8 cellular contexts compared by ENCODE assay signal in the genomic region with DNA sequence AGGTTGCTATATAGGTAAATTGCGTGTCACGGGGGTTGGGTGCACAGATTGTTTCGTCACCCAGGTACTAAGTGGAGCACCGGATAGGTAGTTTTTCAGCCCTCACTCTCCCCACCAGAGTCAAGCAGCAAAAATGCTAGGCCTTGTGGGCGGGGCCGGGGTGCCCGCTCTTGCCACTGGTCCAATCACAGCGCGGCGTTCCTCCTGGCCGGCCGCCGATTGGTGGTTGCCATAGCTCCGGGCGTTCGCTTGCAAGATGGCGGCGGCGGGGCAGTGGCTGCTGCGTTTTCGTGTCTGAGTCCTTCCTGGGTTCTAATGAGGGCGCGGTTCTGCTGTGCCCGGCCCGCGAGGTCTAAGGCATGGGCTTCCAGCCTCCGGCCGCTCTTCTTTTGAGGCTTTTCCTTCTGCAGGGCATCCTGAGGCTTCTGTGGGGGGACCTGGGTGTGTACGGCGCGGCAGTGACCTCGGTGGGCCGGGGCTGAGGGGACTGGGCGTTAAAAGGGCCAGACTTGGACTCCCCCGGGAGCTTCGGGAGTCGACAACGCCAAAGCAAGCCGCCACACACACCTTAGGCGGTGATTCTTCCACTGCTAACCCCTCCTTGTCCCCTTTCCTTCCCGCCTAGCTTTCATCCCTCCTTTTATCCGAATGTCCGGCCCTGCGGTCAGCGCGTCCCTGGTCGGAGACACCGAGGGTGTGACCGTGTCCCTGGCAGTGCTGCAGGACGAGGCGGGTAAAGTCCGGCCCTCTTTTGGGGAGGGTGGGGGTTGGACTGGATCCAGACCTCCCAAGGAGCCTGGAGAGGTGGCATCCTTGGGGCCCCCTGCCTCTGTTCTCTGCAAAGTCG. TPM values are rescaled to one million over a fixed set of nuclear protein-coding genes. Genes with fewer than 3 reads are reported as not detected.
DNase-seq lines count a peak whose midpoint lies in the region; ATAC-seq, FAIRE-seq and TF ChIP-seq lines count a peak whose summit lies in the region.

TSS of gene TCTN2 (plus strand) at position 232 of the 847 bp plus-strand sequence. CDS start at position 360, 128 bp downstream.

- TF ChIP-seq RAD21 in H1 (IDR thresholded peaks at IDR 0.05 in 1 of 2, conservative IDR thresholded peaks at IDR 0.05 in 1 of 2; ENCODE audit: low read depth in 2 of 2, low read length in 2 of 2): no peak

- no peaks in the 10 kb centered on the region for H4K20me1 ChIP-seq in H1 (replicated peaks in 1 of 2; ENCODE audit: control insufficient read depth in 1 of 2, insufficient read depth in 2 of 2, low read length in 2 of 2)

- H4K91ac ChIP-seq in H1 (replicated peaks; ENCODE audit: insufficient read length, low read length) (no peak within 1 kb of the TSS), mesenchymal stem cell (ENCODE audit: low read length) (peak within 1 kb of the TSS; percentile 25)

- H3K27ac ChIP-seq in H1 (ENCODE audit: low read depth, low read length): no peak within 1 kb of the TSS
- peak within 1 kb of the TSS; percentile 28 for H3K27ac ChIP-seq in mesenchymal stem cell (ENCODE audit: low read length, poor library complexity, severe bottlenecking)

- peak within 1 kb of the TSS; percentile 79 to 95 for H3K4me2 ChIP-seq in H1 (ENCODE audit: insufficient read depth in 1 of 2, low read depth in 2 of 2, low read length in 2 of 2)
- H3K4me2 ChIP-seq in mesenchymal stem cell (ENCODE audit: low read length, poor library complexity, severe bottlenecking): peak within 1 kb of the TSS; percentile 80

- H3K23me2 ChIP-seq in H1 (ENCODE audit: low read depth, low read length): peaks cover 4% of the 10 kb centered on the region; the same call in 1 of the 2 replicates

- H3K27me3 ChIP-seq in H1 (replicated peaks in 1 of 4; ENCODE audit: control insufficient read depth in 3 of 4, extremely low read depth in 1 of 4, insufficient read depth in 3 of 4, low read length in 3 of 4): no peaks in the 10 kb centered on the region
- no peaks in the 10 kb centered on the region for H3K27me3 ChIP-seq in mesenchymal stem cell (ENCODE audit: control insufficient read depth in 1 of 2, insufficient read depth in 1 of 2, low read length in 2 of 2)

- POLR2A ChIA-PET in H1 (lab: Charles Lee; ENCODE audit: partially characterized antibody): interaction anchor here (0.7 to 1.7 kb wide), 7 partner anchors 13 to 87 kb away, joined by 3 to 5 read pairs (median 3); partner anchors contain the start of gene TMED2

- 7% methylated on average over 51 of the region's 53 CpGs; no CpG with 5 or more reads in 1 of the 2 experiments for WGBS in H1 (ENCODE audit: extremely low coverage in 1 of 2, insufficient coverage in 1 of 2, insufficient read length in 1 of 2, insufficient replicate concordance in 2 of 2, low coverage in 1 of 2, low lambda C conversion rate in 2 of 2, missing lambda C conversion rate in 1 of 2), 2 experiments
- WGBS in mesenchymal stem cell: 3% methylated on average over 53 of the region's 53 CpGs

- H3K4me1 ChIP-seq in H1 (replicated peaks in 1 of 4; ENCODE audit: control insufficient read depth in 3 of 4, insufficient read depth in 4 of 4, low read length in 3 of 4) (peaks cover 0 to 4% (median 0%) of the 10 kb centered on the region in 4 experiments; a peak in 2 of 7 replicates), mesenchymal stem cell (ENCODE audit: control insufficient read depth, insufficient read depth, low read depth, low read length) (peaks cover 8% of the 10 kb centered on the region)

- H3K9me3 ChIP-seq in H1 (ENCODE audit: insufficient read depth in 2 of 2, low read depth in 1 of 2, low read length in 1 of 2) (no peaks in the 10 kb centered on the region), mesenchymal stem cell (ENCODE audit: control insufficient read depth, low read length) (no peaks in the 10 kb centered on the region)

- H2BK5ac ChIP-seq in H1 (ENCODE audit: low read depth, low read length) (no peak within 1 kb of the TSS), mesenchymal stem cell (ENCODE audit: low read depth, low read length, poor library complexity, severe bottlenecking) (no peak within 1 kb of the TSS)

- H2BK120ac ChIP-seq in H1 (replicated peaks; ENCODE audit: low read depth, low read length) (no peak within 1 kb of the TSS), mesenchymal stem cell (ENCODE audit: low read depth, low read length) (no peak within 1 kb of the TSS)

- no peak within 1 kb of the TSS for H3K23ac ChIP-seq in H1 (ENCODE audit: insufficient read length)
- peak within 1 kb of the TSS in 1 of 2 experiments; percentile 74 for H3K23ac ChIP-seq in mesenchymal stem cell (ENCODE audit: low read length in 2 of 2)

- DNase-seq in COLO668 (lab: John Stamatoyannopoulos, UW; ENCODE audit: unreplicated experiment) (peak; percentile 96), HT-29 (ENCODE audit: low spot score) (peak; percentile 87), H1 (ENCODE audit: low read depth in 1 of 2, low spot score in 2 of 2) (peak; percentile 76 to 98), mesenchymal stem cell (peak; percentile 91)
- DNase-seq in NK-92 treated with Interleukin-12 subunit alpha and Interleukin-12 subunit beta, amount 100 ng/mL, for 24 hours (lab: John Stamatoyannopoulos, UW): peak; percentile 77
- peak; percentile 96 for DNase-seq in activated CD8-positive, alpha-beta memory T cell treated with anti-CD3 and anti-CD28 coated beads for 24 hours
- peak; percentile 88 for DNase-seq in stimulated activated CD8-positive, alpha-beta memory T cell treated with anti-CD3 and anti-CD28 coated beads, Interleukin-12 subunit alpha, Interleukin-12 subunit beta, amount 100 ng/mL, for 1 hour (ENCODE audit: low read depth)

- no peaks in the 10 kb centered on the region; a peak in 1 of 8 replicates for H3K36me3 ChIP-seq in H1 (ENCODE audit: control insufficient read depth in 2 of 4, insufficient read depth in 4 of 4, low read length in 3 of 4)
- H3K36me3 ChIP-seq in mesenchymal stem cell (ENCODE audit: control insufficient read depth in 1 of 2, insufficient read depth in 2 of 2, low read depth in 1 of 2, low read length in 2 of 2): peaks cover 17 to 25% of the 10 kb centered on the region in 2 experiments

- H3K4ac ChIP-seq in H1 (replicated peaks; ENCODE audit: insufficient read length, low read depth, low read length): no peak within 1 kb of the TSS
- peak within 1 kb of the TSS in 1 of 2 experiments; percentile 41 for H3K4ac ChIP-seq in mesenchymal stem cell (ENCODE audit: low read depth in 1 of 2, low read length in 2 of 2)

- no peak within 1 kb of the TSS for H3K14ac ChIP-seq in H1 (ENCODE audit: insufficient read length)
- H3K14ac ChIP-seq in mesenchymal stem cell (ENCODE audit: low read length in 2 of 2): no peak within 1 kb of the TSS

- TF ChIP-seq POLR2A in H1 (IDR thresholded peaks at IDR 0.05; ENCODE audit: control extremely low read depth in 1 of 2, low read depth in 2 of 2, low read length in 2 of 2): peak in 1 of 2 experiments; percentile 47; a peak in 1 of 3 replicates

- H3K79me2 ChIP-seq in H1 (ENCODE audit: control insufficient read depth in 1 of 2, insufficient read depth in 2 of 2, low read length in 2 of 2): no peaks in the 10 kb centered on the region

- H3K4me3 ChIP-seq in H1 (ENCODE audit: extremely low read depth in 1 of 4, insufficient read depth in 2 of 4, low read depth in 3 of 4, low read length in 4 of 4): peak within 1 kb of the TSS; percentile 76 to 87 (median 80)
- peak within 1 kb of the TSS; percentile 84 to 99 for H3K4me3 ChIP-seq in mesenchymal stem cell (ENCODE audit: insufficient read depth in 1 of 2, low read depth in 1 of 2, low read length in 2 of 2)

- H3K9ac ChIP-seq in H1 (replicated peaks in 1 of 4; ENCODE audit: extremely low read depth in 1 of 4, low read depth in 3 of 4, low read length in 3 of 4) (peak within 1 kb of the TSS; percentile 38 to 65 (median 54); a peak in 5 of 7 replicates), mesenchymal stem cell (ENCODE audit: low read length) (peak within 1 kb of the TSS; percentile 95)

- H2BK15ac ChIP-seq in H1 (ENCODE audit: low read length): no peak within 1 kb of the TSS
- no peak within 1 kb of the TSS for H2BK15ac ChIP-seq in mesenchymal stem cell (ENCODE audit: low read depth, poor library complexity, severe bottlenecking)

- TF ChIP-seq CTCF in H1 (IDR thresholded peaks at IDR 0.05; ENCODE audit: control extremely low read depth in 1 of 3, insufficient read depth in 1 of 3, low read depth in 1 of 3, low read length in 3 of 3): no peak

- no peaks in the 10 kb centered on the region for H3K79me1 ChIP-seq in H1 (ENCODE audit: low read depth, low read length)
- H3K79me1 ChIP-seq in mesenchymal stem cell (replicated peaks; ENCODE audit: low read length, poor library complexity, severe bottlenecking): peaks cover 15% of the 10 kb centered on the region

- peak; percentile 94 for ATAC-seq in GM21367 (IDR thresholded peaks at IDR 0.05; ENCODE audit: unreplicated experiment)

- H2BK20ac ChIP-seq in H1 (ENCODE audit: low read length): no peak within 1 kb of the TSS

- H2AK5ac ChIP-seq in H1 (ENCODE audit: low read depth, low read length) (no peak within 1 kb of the TSS), mesenchymal stem cell (ENCODE audit: low read length, severe bottlenecking) (no peak within 1 kb of the TSS)

- H3K18ac ChIP-seq in H1 (ENCODE audit: extremely low read depth, low read length) (no peak within 1 kb of the TSS), mesenchymal stem cell (ENCODE audit: low read depth in 1 of 2, low read length in 2 of 2) (peak within 1 kb of the TSS; percentile 12 to 41)

- peak within 1 kb of the TSS; percentile 87 for H4K8ac ChIP-seq in H1 (ENCODE audit: extremely low read depth, insufficient read depth, low read length)
- H4K8ac ChIP-seq in mesenchymal stem cell (ENCODE audit: low read length): peak within 1 kb of the TSS; percentile 84

- no peak for TF ChIP-seq EP300 in H1 (IDR thresholded peaks at IDR 0.05; ENCODE audit: borderline replicate concordance in 1 of 2, low read depth in 2 of 2, low read length in 2 of 2)

- no peak within 1 kb of the TSS for H2BK12ac ChIP-seq in H1 (ENCODE audit: low read depth, low read length)
- no peak within 1 kb of the TSS for H2BK12ac ChIP-seq in mesenchymal stem cell (ENCODE audit: low read length in 2 of 2)

- CTCF ChIA-PET in H1 (lab: Charles Lee; ENCODE audit: partially characterized antibody): no interaction called here

- FAIRE-seq in H1 (lab: Jason Lieb, UNC): no peak

- H3K56ac ChIP-seq in H1 (replicated peaks; ENCODE audit: insufficient read length, low read depth, low read length): no peak within 1 kb of the TSS

- H4K5ac ChIP-seq in H1 (ENCODE audit: insufficient read length, low read depth, low read length): no peak within 1 kb of the TSS

- peak within 1 kb of the TSS; percentile 100 for H2AFZ ChIP-seq in H1 (ENCODE audit: low read length)
- peak within 1 kb of the TSS; percentile 91 for H2AFZ ChIP-seq in mesenchymal stem cell (ENCODE audit: low read depth, low read length)

RNA-seq across cellular contexts. Expression of gene TCTN2, which starts in this region (rescaled TPM):
- 6.1 and 6.6 TPM in 2 replicates for total RNA-seq in HT-29 (2014; rRNA removed; shearing (Covaris generic))
- total RNA-seq in H1 (2021; fragmentation: NEBNext Ultra II Directional; extraction: Animal tissue kit (Norgen Biotek cat#: 25700)): 7.2 and 8.4 TPM in 2 replicates
- polyA plus RNA-seq in H1 (2011; rRNA removed): 7.5 and 7.8 TPM in 2 replicates
- 5.5 TPM for polyA plus RNA-seq in H1 (2011; cell fraction: cytosol; rRNA removed)
- 7.4 TPM for polyA plus RNA-seq in H1 (2011; cell fraction: nucleus; rRNA removed)
- 7.1 to 8.2 TPM (median 7.9 TPM) in 4 replicates for polyA plus RNA-seq in H1 (2012, experiment 1 of 2)
- 3.1 TPM for polyA plus RNA-seq in H1 (2012, experiment 2 of 2)
- 9.0 TPM for polyA plus RNA-seq in H1 (2013, experiment 1 of 2)
- 9.7 TPM for polyA plus RNA-seq in H1 (2013, experiment 2 of 2)
- polyA minus RNA-seq in H1 (2011; rRNA and poly(A)+ RNA removed): 10.9 and 14.4 TPM in 2 replicates
- polyA minus RNA-seq in H1 (2011; cell fraction: cytosol; rRNA and poly(A)+ RNA removed): 6.0 TPM
- polyA minus RNA-seq in H1 (2011; cell fraction: nucleus; rRNA and poly(A)+ RNA removed): 4.2 TPM
- polyA plus RNA-seq in mesenchymal stem cell (2013, experiment 1 of 2): 8.4 TPM
- 8.8 TPM for polyA plus RNA-seq in mesenchymal stem cell (2013, experiment 2 of 2)
